Comparison of ENCODE assay signal across 19 cellular contexts in genomic region chr11:7492253-7492652, GRCh38. TPM values are rescaled to one million over a fixed set of nuclear protein-coding genes. Genes with fewer than 3 reads are reported as not detected.
DNase-seq lines count a peak whose midpoint lies in the region; ATAC-seq and TF ChIP-seq lines count a peak whose summit lies in the region.
"Had no signal": no experiment of that assay in that cellular context is flagged by ENCODE, and none has a peak within 500 bp of the region (broad histone marks: within the 10 kb centered on the region; RNA-seq: fewer than 3 reads in every experiment).

No MANE protein-coding gene starts in this region.

- no peaks in the 10 kb centered on the region for H3F3A ChIP-seq in MM.1S (ENCODE audit: insufficient read depth, low read length)

- H3K9me3 ChIP-seq in parathyroid adenoma (ENCODE audit: control insufficient read depth, low read length), result no peaks in the 10 kb centered on the region
- H3K9me3 ChIP-seq in MM.1S (replicated peaks; ENCODE audit: insufficient read depth, low read length), result no peaks in the 10 kb centered on the region
- H3K9me3 ChIP-seq: A549, BLaER1 had no signal

- H4K20me1 ChIP-seq in MM.1S (ENCODE audit: insufficient read depth, low read length), result no peaks in the 10 kb centered on the region
- H4K20me1 ChIP-seq: BLaER1 had no signal

- peaks cover 11% of the 10 kb centered on the region for H3K4me1 ChIP-seq in parathyroid adenoma
- no peaks in the 10 kb centered on the region for H3K4me1 ChIP-seq in MM.1S (ENCODE audit: low read length)

- H3K36me3 ChIP-seq in parathyroid adenoma (ENCODE audit: control insufficient read depth, insufficient read depth, low read length) (no peaks in the 10 kb centered on the region), MM.1S (replicated peaks; ENCODE audit: insufficient read depth, low read length) (no peaks in the 10 kb centered on the region)
- H3K36me3 ChIP-seq: BLaER1 had no signal

- TF ChIP-seq CTCF in VCaP (conservative IDR thresholded peaks at IDR 0.05) (no peak), parathyroid adenoma (IDR thresholded peaks at IDR 0.05) (no peak), MM.1S (IDR thresholded peaks at IDR 0.05; ENCODE audit: low read length) (no peak)

- ATAC-seq in Right ventricle myocardium inferior (peak; percentile 50), left cardiac atrium (no peak), left ventricle myocardium superior (peak; percentile 61)
- ATAC-seq: A549 had no signal

- H3K4me3 ChIP-seq in parathyroid adenoma (ENCODE audit: low read depth, low read length) (no peak overlapping the region), MM.1S (ENCODE audit: low read length) (no peak overlapping the region)
- H3K4me3 ChIP-seq: A549, BLaER1 had no signal

- intact Hi-C loops in Right ventricle myocardium inferior (cut with DNase I), result no loop called here
- intact Hi-C loops in left cardiac atrium (cut with DNase I), result no loop called here
- intact Hi-C loops in left ventricle myocardium superior (cut with micrococcal nuclease), result no loop called here

- H3K4me2 ChIP-seq in parathyroid adenoma (ENCODE audit: low read length) (no peak overlapping the region), MM.1S (ENCODE audit: low read depth, low read length) (no peak overlapping the region)
- H3K4me2 ChIP-seq: A549, BLaER1 had no signal

- H2AFZ ChIP-seq in parathyroid adenoma, result no peak overlapping the region
- no peak overlapping the region for H2AFZ ChIP-seq in MM.1S (ENCODE audit: low read length)

- no peak overlapping the region for H3K9ac ChIP-seq in parathyroid adenoma
- no peak overlapping the region for H3K9ac ChIP-seq in MM.1S (ENCODE audit: low read length)
- H3K9ac ChIP-seq: BLaER1 had no signal

- DNase-seq in Right ventricle myocardium inferior (ENCODE audit: missing footprints) (no peak), left cardiac atrium (no peak), left ventricle myocardium superior (no peak), MM.1S (no peak), GOT3 (lab: John Stamatoyannopoulos, UW) (no peak)
- no peak for DNase-seq in stimulated activated CD4-positive, alpha-beta T cell treated with anti-CD3 and anti-CD28 coated beads, Interleukin-4, amount 100 ng/mL, for 4 hours
- DNase-seq: AML-193; CD4-positive, alpha-beta memory T cell; DMS153; GDM1; HCEC 1CT had no signal

- H3K9me2 ChIP-seq in MM.1S (replicated peaks; ENCODE audit: insufficient read depth, low read length), result no peaks in the 10 kb centered on the region

- H3K27ac ChIP-seq in VCaP (peak overlapping the region; percentile 63), parathyroid adenoma (peak overlapping the region; percentile 15), MM.1S (ENCODE audit: low read length) (no peak overlapping the region)
- H3K27ac ChIP-seq: 22Rv1, A549, BLaER1, HL-60 had no signal

- H3K27me3 ChIP-seq in parathyroid adenoma (ENCODE audit: control insufficient read depth, insufficient read depth, low read length) (no peaks in the 10 kb centered on the region), MM.1S (replicated peaks; ENCODE audit: insufficient read depth, low read length) (no peaks in the 10 kb centered on the region)
- H3K27me3 ChIP-seq: BLaER1 had no signal

- H3K79me2 ChIP-seq in parathyroid adenoma (no peaks in the 10 kb centered on the region), MM.1S (ENCODE audit: low read length) (no peaks in the 10 kb centered on the region)

RNA-seq across cellular contexts. Expression of gene OLFML1, which starts 6.9 kb away (rescaled TPM):
- total RNA-seq in Right ventricle myocardium inferior (8.5 TPM), left cardiac atrium (10 to 100 TPM in 1 of 2 donors, 1 to 10 TPM in 1; 6.7 to 16.5 TPM), left ventricle myocardium superior (5.7 TPM)
- total RNA-seq: CD4-positive, alpha-beta memory T cell; Daoy; HT1080 had no signal

RNA-seq across cellular contexts. Expression of gene PPFIBP2, which starts 21.5 kb away (rescaled TPM):
- total RNA-seq in Right ventricle myocardium inferior (21.4 TPM), left cardiac atrium (10 to 100 TPM; 16.3 to 25.5 TPM), left ventricle myocardium superior (19.9 TPM)

Comparison
In these comparisons a context has a peak if more than half of its experiments do, and no peak if none do; other contexts are left out.
1. ATAC-seq: peak in Right ventricle myocardium inferior (single experiment) and left ventricle myocardium superior (single experiment); none in left cardiac atrium (0 of 2).